In genomic region chr12:108174641-108175040, GRCh38 we compare ENCODE assay signal across 35 cellular contexts. TPM values are rescaled to one million over a fixed set of nuclear protein-coding genes. Genes with fewer than 3 reads are reported as not detected.
"Had no signal": no experiment of that assay in that cellular context is flagged by ENCODE, and none has a peak within 500 bp of the region (broad histone marks: within the 10 kb centered on the region; RNA-seq: fewer than 3 reads in every experiment).

No MANE protein-coding gene starts in this region.

- ATAC-seq: activated CD4-positive, alpha-beta T cell treated with anti-CD3 and anti-CD28 coated beads for 36 hours; activated CD8-positive, alpha-beta memory T cell treated with anti-CD3 and anti-CD28 coated beads, Interleukin-2, amount 10 ng/mL, durations not matched to agents 7 days and 5 days; activated CD8-positive, alpha-beta T cell treated with anti-CD3 and anti-CD28 coated beads, Interleukin-2, amount 10 ng/mL, durations not matched to agents 7 days and 5 days; activated naive CD4-positive, alpha-beta T cell treated with anti-CD3 and anti-CD28 coated beads, Interleukin-2, amount 50 U/mL, for 72 hours; gastrocnemius medialis; heart left ventricle; T-helper 17 cell had no signal

- H3K27me3 ChIP-seq: ascending aorta, colonic mucosa had no signal

- H3K4me1 Mint-ChIP-seq: activated CD4-positive, alpha-beta T cell treated with anti-CD3 and anti-CD28 coated beads for 36 hours; activated CD4-positive, alpha-beta T cell treated with anti-CD3 and anti-CD28 coated beads, Interleukin-2, amount 10 ng/mL, durations not matched to agents 24 days and 14 days; activated CD8-positive, alpha-beta memory T cell treated with anti-CD3 and anti-CD28 coated beads, Interleukin-2, amount 10 ng/mL, durations not matched to agents 7 days and 5 days; activated naive CD4-positive, alpha-beta T cell treated with anti-CD3 and anti-CD28 coated beads, Interleukin-2, amount 10 ng/mL, durations not matched to agents 7 days and 5 days; activated naive CD8-positive, alpha-beta T cell treated with anti-CD3 and anti-CD28 coated beads, Interleukin-2, amount 10 ng/mL, durations not matched to agents 7 days and 5 days; T-helper 17 cell had no signal

- H3K9me3 Mint-ChIP-seq: activated CD4-positive, alpha-beta memory T cell treated with anti-CD3 and anti-CD28 coated beads for 36 hours; activated naive CD4-positive, alpha-beta T cell treated with anti-CD3 and anti-CD28 coated beads, Interleukin-2, amount 10 ng/mL, durations not matched to agents 7 days and 5 days; activated naive CD8-positive, alpha-beta T cell treated with anti-CD3 and anti-CD28 coated beads, Interleukin-2, amount 10 ng/mL, durations not matched to agents 7 days and 5 days; T-helper 2 cell treated with Interferon-gamma antibody and Interleukin-4, amounts not matched to agents 5 μg/mL and 100 μg/mL, for 36 hours had no signal

- H3K4me3 ChIP-seq: ascending aorta, breast epithelium, cardiac muscle cell, colonic mucosa, gastrocnemius medialis, heart left ventricle had no signal

- H3K27ac Mint-ChIP-seq: activated CD4-positive, alpha-beta memory T cell treated with anti-CD3 and anti-CD28 coated beads for 36 hours; activated CD4-positive, alpha-beta T cell treated with anti-CD3 and anti-CD28 coated beads for 36 hours; activated CD4-positive, alpha-beta T cell treated with anti-CD3 and anti-CD28 coated beads, Interleukin-2, amount 10 ng/mL, durations not matched to agents 24 days and 14 days; activated CD8-positive, alpha-beta memory T cell treated with anti-CD3 and anti-CD28 coated beads, Interleukin-2, amount 10 ng/mL, durations not matched to agents 7 days and 5 days; activated CD8-positive, alpha-beta T cell treated with anti-CD3 and anti-CD28 coated beads, Interleukin-2, amount 10 ng/mL, durations not matched to agents 7 days and 5 days; activated naive CD4-positive, alpha-beta T cell treated with anti-CD3 and anti-CD28 coated beads, Interleukin-2, amount 10 ng/mL, durations not matched to agents 7 days and 5 days; activated naive CD4-positive, alpha-beta T cell treated with anti-CD3 and anti-CD28 coated beads, Interleukin-2, amount 50 U/mL, for 72 hours; activated naive CD8-positive, alpha-beta T cell treated with anti-CD3 and anti-CD28 coated beads, Interleukin-2, amount 10 ng/mL, durations not matched to agents 7 days and 5 days; T-helper 17 cell; T-helper 2 cell treated with Interferon-gamma antibody and Interleukin-4, amounts not matched to agents 5 μg/mL and 100 μg/mL, for 36 hours had no signal

- H3K9me3 ChIP-seq: ascending aorta, breast epithelium, colonic mucosa, gastrocnemius medialis had no signal

- H3K36me3 ChIP-seq: ascending aorta, breast epithelium, cardiac muscle cell, colonic mucosa, gastrocnemius medialis, heart left ventricle, WERI-Rb-1 had no signal

- H3K4me1 ChIP-seq: breast epithelium, colonic mucosa, gastrocnemius medialis, heart left ventricle had no signal

- H3K4me3 Mint-ChIP-seq: activated CD4-positive, alpha-beta memory T cell treated with anti-CD3 and anti-CD28 coated beads for 36 hours; activated CD4-positive, alpha-beta T cell treated with anti-CD3 and anti-CD28 coated beads for 36 hours; activated CD4-positive, alpha-beta T cell treated with anti-CD3 and anti-CD28 coated beads, Interleukin-2, amount 10 ng/mL, durations not matched to agents 24 days and 14 days; activated CD8-positive, alpha-beta memory T cell treated with anti-CD3 and anti-CD28 coated beads, Interleukin-2, amount 10 ng/mL, durations not matched to agents 7 days and 5 days; activated CD8-positive, alpha-beta T cell treated with anti-CD3 and anti-CD28 coated beads, Interleukin-2, amount 10 ng/mL, durations not matched to agents 7 days and 5 days; activated naive CD4-positive, alpha-beta T cell treated with anti-CD3 and anti-CD28 coated beads, Interleukin-2, amount 10 ng/mL, durations not matched to agents 7 days and 5 days; activated naive CD8-positive, alpha-beta T cell treated with anti-CD3 and anti-CD28 coated beads, Interleukin-2, amount 10 ng/mL, durations not matched to agents 7 days and 5 days; brain; T-helper 17 cell; T-helper 2 cell treated with Interferon-gamma antibody and Interleukin-4, amounts not matched to agents 5 μg/mL and 100 μg/mL, for 36 hours had no signal

- H3K36me3 Mint-ChIP-seq: activated CD4-positive, alpha-beta memory T cell treated with anti-CD3 and anti-CD28 coated beads for 36 hours; activated CD8-positive, alpha-beta memory T cell treated with anti-CD3 and anti-CD28 coated beads, Interleukin-2, amount 10 ng/mL, durations not matched to agents 7 days and 5 days; activated naive CD4-positive, alpha-beta T cell treated with anti-CD3 and anti-CD28 coated beads, Interleukin-2, amount 10 ng/mL, durations not matched to agents 7 days and 5 days; activated naive CD4-positive, alpha-beta T cell treated with anti-CD3 and anti-CD28 coated beads, Interleukin-2, amount 50 U/mL, for 72 hours; activated naive CD8-positive, alpha-beta T cell treated with anti-CD3 and anti-CD28 coated beads, Interleukin-2, amount 10 ng/mL, durations not matched to agents 7 days and 5 days; brain had no signal

- H3K27ac ChIP-seq: ascending aorta, breast epithelium, cardiac muscle cell, colonic mucosa, epithelial cell of prostate, gastrocnemius medialis, heart left ventricle, WERI-Rb-1 had no signal

- H3K27me3 Mint-ChIP-seq: activated naive CD4-positive, alpha-beta T cell treated with anti-CD3 and anti-CD28 coated beads, Interleukin-2, amount 10 ng/mL, durations not matched to agents 7 days and 5 days had no signal

- DNase-seq: activated CD4-positive, alpha-beta memory T cell treated with anti-CD3 and anti-CD28 coated beads for 36 hours; activated CD4-positive, alpha-beta T cell treated with anti-CD3 and anti-CD28 coated beads for 36 hours; activated CD4-positive, alpha-beta T cell treated with anti-CD3 and anti-CD28 coated beads, Interleukin-2, amount 10 ng/mL, durations not matched to agents 24 days and 14 days; activated CD4-positive, CD25-positive, alpha-beta regulatory T cell; activated CD4-positive, CD25-positive, alpha-beta regulatory T cell treated with anti-CD3 and anti-CD28 coated beads, Interleukin-2, amount 50 U/mL, for 72 hours; activated CD8-positive, alpha-beta memory T cell treated with anti-CD3 and anti-CD28 coated beads, Interleukin-2, amount 10 ng/mL, durations not matched to agents 7 days and 5 days; activated CD8-positive, alpha-beta memory T cell treated with anti-CD3 and anti-CD28 coated beads, Interleukin-2, amount 50 U/mL, for 4 hours; activated CD8-positive, alpha-beta T cell treated with anti-CD3 and anti-CD28 coated beads, Interleukin-2, amount 10 ng/mL, durations not matched to agents 7 days and 5 days; activated gamma-delta T cell; activated naive CD4-positive, alpha-beta T cell; activated naive CD4-positive, alpha-beta T cell treated with anti-CD3 and anti-CD28 coated beads, Interleukin-2, amount 10 ng/mL, durations not matched to agents 7 days and 5 days; activated naive CD8-positive, alpha-beta T cell treated with anti-CD3 and anti-CD28 coated beads, Interleukin-2, amount 10 ng/mL, durations not matched to agents 7 days and 5 days; activated T-cell treated with anti-CD3 and anti-CD28 coated beads, Interleukin-2, amount 50 U/mL, for 1 hour; activated T-cell treated with anti-CD3 and anti-CD28 coated beads, Interleukin-2, amount 50 U/mL, for 48 hours; central memory CD4-positive, alpha-beta T cell; colonic mucosa; effector CD8-positive, alpha-beta T cell; foreskin fibroblast; gastrocnemius medialis; glutamatergic neuron; heart left ventricle; T-helper 1 cell; T-helper 17 cell; T1000; WERI-Rb-1 had no signal

RNA-seq across cellular contexts. Expression of gene WSCD2, which starts 45.6 kb away (rescaled TPM):
- total RNA-seq: activated CD4-positive, alpha-beta memory T cell treated with anti-CD3 and anti-CD28 coated beads for 36 hours; activated CD4-positive, alpha-beta T cell treated with anti-CD3 and anti-CD28 coated beads for 36 hours; activated CD4-positive, alpha-beta T cell treated with anti-CD3 and anti-CD28 coated beads, Interleukin-2, amount 10 ng/mL, durations not matched to agents 24 days and 14 days; activated CD8-positive, alpha-beta memory T cell treated with anti-CD3 and anti-CD28 coated beads for 36 hours; activated CD8-positive, alpha-beta memory T cell treated with anti-CD3 and anti-CD28 coated beads, Interleukin-2, amount 10 ng/mL, durations not matched to agents 7 days and 5 days; activated CD8-positive, alpha-beta T cell treated with anti-CD3 and anti-CD28 coated beads, Interleukin-2, amount 10 ng/mL, durations not matched to agents 7 days and 5 days; activated naive CD4-positive, alpha-beta T cell treated with anti-CD3 and anti-CD28 coated beads, Interleukin-2, amount 50 U/mL, for 72 hours; activated naive CD8-positive, alpha-beta T cell treated with anti-CD3 and anti-CD28 coated beads, Interleukin-2, amount 10 ng/mL, durations not matched to agents 7 days and 5 days; dermis microvascular lymphatic vessel endothelial cell; endothelial cell of umbilical vein had no signal
- polyA plus RNA-seq: endothelial cell of umbilical vein, heart left ventricle had no signal
